1 cellular context compared by ENCODE assay signal in the genomic region with DNA sequence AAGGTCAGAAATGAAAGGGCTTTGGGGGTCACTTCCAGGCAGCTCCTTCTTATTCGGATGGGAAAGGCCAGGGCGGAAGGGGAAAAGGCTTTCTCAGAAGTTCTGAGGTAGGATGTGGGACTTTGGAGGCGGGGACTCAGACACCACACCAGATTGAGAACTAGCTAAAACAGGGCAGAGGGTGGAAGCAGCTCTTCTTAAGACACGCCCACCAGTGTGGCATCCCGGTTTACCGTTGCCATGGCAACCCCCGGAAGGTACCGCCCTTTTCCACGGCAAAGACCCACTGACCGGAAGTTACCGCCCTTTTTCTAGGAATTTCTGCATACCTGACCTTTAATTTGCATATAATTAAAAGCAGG.
TF ChIP-seq lines count a peak whose summit lies in the region.

No MANE protein-coding gene starts in this region.

TF ChIP-seq in H1, 55 proteins besides CTCF, POLR2A, EP300 and RAD21:
- TF ChIP-seq HDAC2 (IDR thresholded peaks at IDR 0.05; ENCODE audit: borderline replicate concordance in 1 of 2, low read depth in 2 of 2, low read length in 2 of 2): no peak
- no peak for TF ChIP-seq POLR2AphosphoS5 (IDR thresholded peaks at IDR 0.05; ENCODE audit: low read depth, low read length)
- 0 out of 2 replicates have a peak, but pooled peaks have one; percentile 59 for TF ChIP-seq SP1 (IDR thresholded peaks at IDR 0.05; ENCODE audit: low read depth, low read length)
- TF ChIP-seq KDM4A (IDR thresholded peaks at IDR 0.05; ENCODE audit: low read depth, low read length, severe bottlenecking): no peak
- no peak for TF ChIP-seq CTBP2 (IDR thresholded peaks at IDR 0.05; ENCODE audit: borderline replicate concordance, insufficient read depth, insufficient read length, low read length)
- TF ChIP-seq TEAD4 (IDR thresholded peaks at IDR 0.05; ENCODE audit: low read depth, low read length): 0 out of 2 replicates have a peak, but pooled peaks have one; percentile 11
- no peak for TF ChIP-seq KDM1A (IDR thresholded peaks at IDR 0.05; ENCODE audit: borderline replicate concordance, low read length)
- no peak for TF ChIP-seq CEBPB (IDR thresholded peaks at IDR 0.05; ENCODE audit: low read depth, low read length)
- no peak for TF ChIP-seq MAFK (IDR thresholded peaks at IDR 0.05; ENCODE audit: low read depth, low read length)
- TF ChIP-seq TAF7 (optimal IDR thresholded peaks at IDR 0.05; ENCODE audit: borderline replicate concordance, low read depth, low read length): no peak
TF ChIP-seq in H1: peak in this region for 2.
